In genomic region chr20:3818155-3819151, GRCh38 we compare ENCODE assay signal across 7 cellular contexts. TPM values are rescaled to one million over a fixed set of nuclear protein-coding genes. Genes with fewer than 3 reads are reported as not detected.
DNase-seq lines count a peak whose midpoint lies in the region; ATAC-seq and TF ChIP-seq lines count a peak whose summit lies in the region.

No MANE protein-coding gene starts in this region.

- H3K4me1 ChIP-seq in vagina, result peaks cover 34% of the 10 kb centered on the region

- peak overlapping the region; percentile 44 for H3K27ac Mint-ChIP-seq in mesothelial cell of epicardium

- no peak overlapping the region for H3K4me3 Mint-ChIP-seq in mesothelial cell of epicardium

- TF ChIP-seq CTCF in mesothelial cell of epicardium (IDR thresholded peaks at IDR 0.05; ENCODE audit: unreplicated experiment) (peak; percentile 69), vagina (IDR thresholded peaks at IDR 0.05) (peak; percentile 22 to 47 (median 42))

- peak; percentile 86 for DNase-seq in EH (ENCODE audit: low read depth)
- DNase-seq in KBM-7, result peak; percentile 72
- DNase-seq in RPMI8226, result peak; percentile 77
- DNase-seq in dermis microvascular lymphatic vessel endothelial cell (ENCODE audit: low read depth in 2 of 2), result peak; percentile 70 to 86
- DNase-seq in mesothelial cell of epicardium (ENCODE audit: low spot score in 2 of 2, unreplicated experiment in 2 of 2), result no peak
- DNase-seq in vagina (ENCODE audit: extremely low spot score in 2 of 2), result peak in 1 of 2 donors; percentile 89

- peaks cover 4% of the 10 kb centered on the region for H3K36me3 Mint-ChIP-seq in mesothelial cell of epicardium

- H3K27me3 ChIP-seq in vagina, result no peaks in the 10 kb centered on the region

- H3K4me3 ChIP-seq in vagina, result no peak overlapping the region

- intact Hi-C loops in vagina (cut with DNase I), result loop anchor here (2.0 kb wide), 1 partner anchor 32 kb away; the partner anchor contains the start of gene CENPB

- TF ChIP-seq POLR2A in vagina (IDR thresholded peaks at IDR 0.05), result no peak

- H3K27ac ChIP-seq in vagina, result peak overlapping the region; percentile 97

- peaks cover 20% of the 10 kb centered on the region for H3K4me1 Mint-ChIP-seq in mesothelial cell of epicardium

- peaks cover 5% of the 10 kb centered on the region for H3K27me3 Mint-ChIP-seq in mesothelial cell of epicardium (ENCODE audit: low read depth)

- no peak for ATAC-seq in HG03175 (IDR thresholded peaks at IDR 0.05; ENCODE audit: unreplicated experiment)

- peaks cover 0 to 10% of the 10 kb centered on the region in 2 donors for H3K36me3 ChIP-seq in vagina

- in situ Hi-C loops in KBM-7 (cut with MboI; ENCODE audit: low pct_unique_long_range_greater_than_20kb, low sequenced_read_pairs), result no loop called here

- no peaks in the 10 kb centered on the region for H3K9me3 ChIP-seq in vagina

- no peaks in the 10 kb centered on the region for H3K9me3 Mint-ChIP-seq in mesothelial cell of epicardium

RNA-seq across cellular contexts. Expression of gene AP5S1, which starts 1.9 kb away (rescaled TPM):
- total RNA-seq in dermis microvascular lymphatic vessel endothelial cell (15.4 and 21.5 TPM in 2 replicates), mesothelial cell of epicardium (13.8 to 14.5 TPM (median 14.0 TPM) in 3 replicates), vagina (6.1 TPM)

RNA-seq across cellular contexts. Expression of gene CDC25B, which starts 22.3 kb away (rescaled TPM):
- total RNA-seq in dermis microvascular lymphatic vessel endothelial cell, result 27.5 and 31.4 TPM in 2 replicates
- 29.4 to 33.9 TPM (median 29.6 TPM) in 3 replicates for total RNA-seq in mesothelial cell of epicardium
- 26.5 TPM for total RNA-seq in vagina

RNA-seq across cellular contexts. Expression of gene MAVS, which starts 28.2 kb away (rescaled TPM):
- total RNA-seq in dermis microvascular lymphatic vessel endothelial cell, result 14.5 and 18.0 TPM in 2 replicates
- total RNA-seq in mesothelial cell of epicardium, result 37.1 to 38.3 TPM (median 37.3 TPM) in 3 replicates
- 22.1 TPM for total RNA-seq in vagina

RNA-seq across cellular contexts. Expression of gene CENPB, which starts 31.9 kb away (rescaled TPM):
- 65.5 and 77.4 TPM in 2 replicates for total RNA-seq in dermis microvascular lymphatic vessel endothelial cell
- 63.0 to 64.2 TPM (median 63.0 TPM) in 3 replicates for total RNA-seq in mesothelial cell of epicardium
- 62.9 TPM for total RNA-seq in vagina

RNA-seq across cellular contexts. Expression of gene SPEF1, which starts 37.2 kb away (rescaled TPM):
- total RNA-seq in dermis microvascular lymphatic vessel endothelial cell (under 0.01 TPM in 1 of 2 replicates, not detected in the other), mesothelial cell of epicardium (0.27 to 0.40 TPM (median 0.34 TPM) in 3 replicates), vagina (not detected)

Comparison
In these comparisons a context has a peak if more than half of its experiments do, and no peak if none do; other contexts are left out.
1. DNase-seq: peak in EH (single experiment), KBM-7 (single experiment), RPMI8226 (single experiment) and dermis microvascular lymphatic vessel endothelial cell (2 of 2); none in mesothelial cell of epicardium (0 of 2).